In the genomic region with DNA sequence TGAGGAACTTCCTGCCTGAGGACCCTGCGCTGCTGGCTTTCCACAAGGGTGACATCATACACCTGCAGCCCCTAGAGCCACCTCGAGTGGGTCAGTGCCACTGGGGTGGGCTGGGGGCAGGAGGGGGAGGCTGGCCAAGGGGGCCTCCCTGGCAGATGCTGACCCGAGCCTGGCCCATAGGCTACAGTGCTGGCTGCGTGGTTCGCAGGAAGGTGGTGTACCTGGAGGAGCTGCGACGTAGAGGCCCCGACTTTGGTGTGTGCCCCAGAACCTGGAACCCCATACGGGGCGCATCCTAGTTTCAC, we compare ENCODE assay signal across 1 cellular context.
TF ChIP-seq lines count a peak whose summit lies in the region.

No MANE protein-coding gene starts in this region.

TF ChIP-seq in H1, 55 proteins besides CTCF, POLR2A, EP300 and RAD21:
- no peak for TF ChIP-seq JUN (IDR thresholded peaks at IDR 0.05; ENCODE audit: low read depth, low read length)
- TF ChIP-seq ZNF274 (IDR thresholded peaks at IDR 0.05; ENCODE audit: borderline replicate concordance, extremely low read depth, low read length), result no peak
- TF ChIP-seq, protein P1, sequence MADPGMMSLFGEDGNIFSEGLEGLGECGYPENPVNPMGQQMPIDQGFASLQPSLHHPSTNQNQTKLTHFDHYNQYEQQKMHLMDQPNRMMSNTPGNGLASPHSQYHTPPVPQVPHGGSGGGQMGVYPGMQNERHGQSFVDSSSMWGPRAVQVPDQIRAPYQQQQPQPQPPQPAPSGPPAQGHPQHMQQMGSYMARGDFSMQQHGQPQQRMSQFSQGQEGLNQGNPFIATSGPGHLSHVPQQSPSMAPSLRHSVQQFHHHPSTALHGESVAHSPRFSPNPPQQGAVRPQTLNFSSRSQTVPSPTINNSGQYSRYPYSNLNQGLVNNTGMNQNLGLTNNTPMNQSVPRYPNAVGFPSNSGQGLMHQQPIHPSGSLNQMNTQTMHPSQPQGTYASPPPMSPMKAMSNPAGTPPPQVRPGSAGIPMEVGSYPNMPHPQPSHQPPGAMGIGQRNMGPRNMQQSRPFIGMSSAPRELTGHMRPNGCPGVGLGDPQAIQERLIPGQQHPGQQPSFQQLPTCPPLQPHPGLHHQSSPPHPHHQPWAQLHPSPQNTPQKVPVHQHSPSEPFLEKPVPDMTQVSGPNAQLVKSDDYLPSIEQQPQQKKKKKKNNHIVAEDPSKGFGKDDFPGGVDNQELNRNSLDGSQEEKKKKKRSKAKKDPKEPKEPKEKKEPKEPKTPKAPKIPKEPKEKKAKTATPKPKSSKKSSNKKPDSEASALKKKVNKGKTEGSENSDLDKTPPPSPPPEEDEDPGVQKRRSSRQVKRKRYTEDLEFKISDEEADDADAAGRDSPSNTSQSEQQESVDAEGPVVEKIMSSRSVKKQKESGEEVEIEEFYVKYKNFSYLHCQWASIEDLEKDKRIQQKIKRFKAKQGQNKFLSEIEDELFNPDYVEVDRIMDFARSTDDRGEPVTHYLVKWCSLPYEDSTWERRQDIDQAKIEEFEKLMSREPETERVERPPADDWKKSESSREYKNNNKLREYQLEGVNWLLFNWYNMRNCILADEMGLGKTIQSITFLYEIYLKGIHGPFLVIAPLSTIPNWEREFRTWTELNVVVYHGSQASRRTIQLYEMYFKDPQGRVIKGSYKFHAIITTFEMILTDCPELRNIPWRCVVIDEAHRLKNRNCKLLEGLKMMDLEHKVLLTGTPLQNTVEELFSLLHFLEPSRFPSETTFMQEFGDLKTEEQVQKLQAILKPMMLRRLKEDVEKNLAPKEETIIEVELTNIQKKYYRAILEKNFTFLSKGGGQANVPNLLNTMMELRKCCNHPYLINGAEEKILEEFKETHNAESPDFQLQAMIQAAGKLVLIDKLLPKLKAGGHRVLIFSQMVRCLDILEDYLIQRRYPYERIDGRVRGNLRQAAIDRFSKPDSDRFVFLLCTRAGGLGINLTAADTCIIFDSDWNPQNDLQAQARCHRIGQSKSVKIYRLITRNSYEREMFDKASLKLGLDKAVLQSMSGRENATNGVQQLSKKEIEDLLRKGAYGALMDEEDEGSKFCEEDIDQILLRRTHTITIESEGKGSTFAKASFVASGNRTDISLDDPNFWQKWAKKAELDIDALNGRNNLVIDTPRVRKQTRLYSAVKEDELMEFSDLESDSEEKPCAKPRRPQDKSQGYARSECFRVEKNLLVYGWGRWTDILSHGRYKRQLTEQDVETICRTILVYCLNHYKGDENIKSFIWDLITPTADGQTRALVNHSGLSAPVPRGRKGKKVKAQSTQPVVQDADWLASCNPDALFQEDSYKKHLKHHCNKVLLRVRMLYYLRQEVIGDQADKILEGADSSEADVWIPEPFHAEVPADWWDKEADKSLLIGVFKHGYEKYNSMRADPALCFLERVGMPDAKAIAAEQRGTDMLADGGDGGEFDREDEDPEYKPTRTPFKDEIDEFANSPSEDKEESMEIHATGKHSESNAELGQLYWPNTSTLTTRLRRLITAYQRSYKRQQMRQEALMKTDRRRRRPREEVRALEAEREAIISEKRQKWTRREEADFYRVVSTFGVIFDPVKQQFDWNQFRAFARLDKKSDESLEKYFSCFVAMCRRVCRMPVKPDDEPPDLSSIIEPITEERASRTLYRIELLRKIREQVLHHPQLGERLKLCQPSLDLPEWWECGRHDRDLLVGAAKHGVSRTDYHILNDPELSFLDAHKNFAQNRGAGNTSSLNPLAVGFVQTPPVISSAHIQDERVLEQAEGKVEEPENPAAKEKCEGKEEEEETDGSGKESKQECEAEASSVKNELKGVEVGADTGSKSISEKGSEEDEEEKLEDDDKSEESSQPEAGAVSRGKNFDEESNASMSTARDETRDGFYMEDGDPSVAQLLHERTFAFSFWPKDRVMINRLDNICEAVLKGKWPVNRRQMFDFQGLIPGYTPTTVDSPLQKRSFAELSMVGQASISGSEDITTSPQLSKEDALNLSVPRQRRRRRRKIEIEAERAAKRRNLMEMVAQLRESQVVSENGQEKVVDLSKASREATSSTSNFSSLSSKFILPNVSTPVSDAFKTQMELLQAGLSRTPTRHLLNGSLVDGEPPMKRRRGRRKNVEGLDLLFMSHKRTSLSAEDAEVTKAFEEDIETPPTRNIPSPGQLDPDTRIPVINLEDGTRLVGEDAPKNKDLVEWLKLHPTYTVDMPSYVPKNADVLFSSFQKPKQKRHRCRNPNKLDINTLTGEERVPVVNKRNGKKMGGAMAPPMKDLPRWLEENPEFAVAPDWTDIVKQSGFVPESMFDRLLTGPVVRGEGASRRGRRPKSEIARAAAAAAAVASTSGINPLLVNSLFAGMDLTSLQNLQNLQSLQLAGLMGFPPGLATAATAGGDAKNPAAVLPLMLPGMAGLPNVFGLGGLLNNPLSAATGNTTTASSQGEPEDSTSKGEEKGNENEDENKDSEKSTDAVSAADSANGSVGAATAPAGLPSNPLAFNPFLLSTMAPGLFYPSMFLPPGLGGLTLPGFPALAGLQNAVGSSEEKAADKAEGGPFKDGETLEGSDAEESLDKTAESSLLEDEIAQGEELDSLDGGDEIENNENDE (IDR thresholded peaks at IDR 0.05; ENCODE audit: insufficient replicate concordance, low read length), result no peak
- TF ChIP-seq, protein P2, sequence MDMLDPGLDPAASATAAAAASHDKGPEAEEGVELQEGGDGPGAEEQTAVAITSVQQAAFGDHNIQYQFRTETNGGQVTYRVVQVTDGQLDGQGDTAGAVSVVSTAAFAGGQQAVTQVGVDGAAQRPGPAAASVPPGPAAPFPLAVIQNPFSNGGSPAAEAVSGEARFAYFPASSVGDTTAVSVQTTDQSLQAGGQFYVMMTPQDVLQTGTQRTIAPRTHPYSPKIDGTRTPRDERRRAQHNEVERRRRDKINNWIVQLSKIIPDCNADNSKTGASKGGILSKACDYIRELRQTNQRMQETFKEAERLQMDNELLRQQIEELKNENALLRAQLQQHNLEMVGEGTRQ (IDR thresholded peaks at IDR 0.05; ENCODE audit: low read length), result no peak
- no peak for TF ChIP-seq SP4 (IDR thresholded peaks at IDR 0.05; ENCODE audit: low read length)
- TF ChIP-seq ASH2L (IDR thresholded peaks at IDR 0.05; ENCODE audit: low read length), result no peak
TF ChIP-seq in H1: peak in this region for 0.
